1 cellular context compared by ENCODE assay signal in genomic region chr9:129036241-129036922, GRCh38.
A peak's percentile ranks its signal among the peaks of the same experiment; 100 is the strongest.
TF ChIP-seq lines count a peak whose summit lies in the region.

A gene with protein sequence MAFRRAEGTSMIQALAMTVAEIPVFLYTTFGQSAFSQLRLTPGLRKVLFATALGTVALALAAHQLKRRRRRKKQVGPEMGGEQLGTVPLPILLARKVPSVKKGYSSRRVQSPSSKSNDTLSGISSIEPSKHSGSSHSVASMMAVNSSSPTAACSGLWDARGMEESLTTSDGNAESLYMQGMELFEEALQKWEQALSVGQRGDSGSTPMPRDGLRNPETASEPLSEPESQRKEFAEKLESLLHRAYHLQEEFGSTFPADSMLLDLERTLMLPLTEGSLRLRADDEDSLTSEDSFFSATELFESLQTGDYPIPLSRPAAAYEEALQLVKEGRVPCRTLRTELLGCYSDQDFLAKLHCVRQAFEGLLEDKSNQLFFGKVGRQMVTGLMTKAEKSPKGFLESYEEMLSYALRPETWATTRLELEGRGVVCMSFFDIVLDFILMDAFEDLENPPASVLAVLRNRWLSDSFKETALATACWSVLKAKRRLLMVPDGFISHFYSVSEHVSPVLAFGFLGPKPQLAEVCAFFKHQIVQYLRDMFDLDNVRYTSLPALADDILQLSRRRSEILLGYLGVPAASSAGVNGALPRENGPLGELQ (plus strand): TSS chr9:129036626. CDS start chr9:129040595, 3,969 bp downstream.

TF ChIP-seq in HEK293, 187 proteins besides CTCF, POLR2A, EP300 and RAD21 (continued from another document and continues in another):
- TF ChIP-seq, protein P1, sequence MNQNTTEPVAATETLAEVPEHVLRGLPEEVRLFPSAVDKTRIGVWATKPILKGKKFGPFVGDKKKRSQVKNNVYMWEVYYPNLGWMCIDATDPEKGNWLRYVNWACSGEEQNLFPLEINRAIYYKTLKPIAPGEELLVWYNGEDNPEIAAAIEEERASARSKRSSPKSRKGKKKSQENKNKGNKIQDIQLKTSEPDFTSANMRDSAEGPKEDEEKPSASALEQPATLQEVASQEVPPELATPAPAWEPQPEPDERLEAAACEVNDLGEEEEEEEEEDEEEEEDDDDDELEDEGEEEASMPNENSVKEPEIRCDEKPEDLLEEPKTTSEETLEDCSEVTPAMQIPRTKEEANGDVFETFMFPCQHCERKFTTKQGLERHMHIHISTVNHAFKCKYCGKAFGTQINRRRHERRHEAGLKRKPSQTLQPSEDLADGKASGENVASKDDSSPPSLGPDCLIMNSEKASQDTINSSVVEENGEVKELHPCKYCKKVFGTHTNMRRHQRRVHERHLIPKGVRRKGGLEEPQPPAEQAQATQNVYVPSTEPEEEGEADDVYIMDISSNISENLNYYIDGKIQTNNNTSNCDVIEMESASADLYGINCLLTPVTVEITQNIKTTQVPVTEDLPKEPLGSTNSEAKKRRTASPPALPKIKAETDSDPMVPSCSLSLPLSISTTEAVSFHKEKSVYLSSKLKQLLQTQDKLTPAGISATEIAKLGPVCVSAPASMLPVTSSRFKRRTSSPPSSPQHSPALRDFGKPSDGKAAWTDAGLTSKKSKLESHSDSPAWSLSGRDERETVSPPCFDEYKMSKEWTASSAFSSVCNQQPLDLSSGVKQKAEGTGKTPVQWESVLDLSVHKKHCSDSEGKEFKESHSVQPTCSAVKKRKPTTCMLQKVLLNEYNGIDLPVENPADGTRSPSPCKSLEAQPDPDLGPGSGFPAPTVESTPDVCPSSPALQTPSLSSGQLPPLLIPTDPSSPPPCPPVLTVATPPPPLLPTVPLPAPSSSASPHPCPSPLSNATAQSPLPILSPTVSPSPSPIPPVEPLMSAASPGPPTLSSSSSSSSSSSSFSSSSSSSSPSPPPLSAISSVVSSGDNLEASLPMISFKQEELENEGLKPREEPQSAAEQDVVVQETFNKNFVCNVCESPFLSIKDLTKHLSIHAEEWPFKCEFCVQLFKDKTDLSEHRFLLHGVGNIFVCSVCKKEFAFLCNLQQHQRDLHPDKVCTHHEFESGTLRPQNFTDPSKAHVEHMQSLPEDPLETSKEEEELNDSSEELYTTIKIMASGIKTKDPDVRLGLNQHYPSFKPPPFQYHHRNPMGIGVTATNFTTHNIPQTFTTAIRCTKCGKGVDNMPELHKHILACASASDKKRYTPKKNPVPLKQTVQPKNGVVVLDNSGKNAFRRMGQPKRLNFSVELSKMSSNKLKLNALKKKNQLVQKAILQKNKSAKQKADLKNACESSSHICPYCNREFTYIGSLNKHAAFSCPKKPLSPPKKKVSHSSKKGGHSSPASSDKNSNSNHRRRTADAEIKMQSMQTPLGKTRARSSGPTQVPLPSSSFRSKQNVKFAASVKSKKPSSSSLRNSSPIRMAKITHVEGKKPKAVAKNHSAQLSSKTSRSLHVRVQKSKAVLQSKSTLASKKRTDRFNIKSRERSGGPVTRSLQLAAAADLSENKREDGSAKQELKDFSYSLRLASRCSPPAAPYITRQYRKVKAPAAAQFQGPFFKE (tag by site-specific recombination; IDR thresholded peaks at IDR 0.05; ENCODE audit: borderline replicate concordance) = no peak
- TF ChIP-seq INSM2 (tag by site-specific recombination; IDR thresholded peaks at IDR 0.05) (0 out of 2 replicates have a peak, but pooled peaks have one; percentile 46), ZNF792 (tag by site-specific recombination; IDR thresholded peaks at IDR 0.05) (no peak), GLI2 (tag by site-specific recombination; IDR thresholded peaks at IDR 0.05; ENCODE audit: borderline replicate concordance, low read depth) (no peak), KLF8 (tag by site-specific recombination; IDR thresholded peaks at IDR 0.05) (peak; percentile 88), PRDM6 (tag by site-specific recombination; IDR thresholded peaks at IDR 0.05) (no peak), ZBTB21 (tag by site-specific recombination; IDR thresholded peaks at IDR 0.05) (no peak), ZNF664 (tag by site-specific recombination; IDR thresholded peaks at IDR 0.05) (no peak), KLF7 (tag by site-specific recombination; IDR thresholded peaks at IDR 0.05; ENCODE audit: borderline replicate concordance) (0 out of 2 replicates have a peak, but pooled peaks have one; percentile 37), KLF17 (tag by site-specific recombination; IDR thresholded peaks at IDR 0.05) (peak; percentile 82; the same call in 1 of the 2 replicates), ZNF701 (tag by site-specific recombination; IDR thresholded peaks at IDR 0.05) (no peak), GLIS1 (tag by site-specific recombination; IDR thresholded peaks at IDR 0.05) (peak; percentile 43; the same call in 1 of the 2 replicates), YY2 (tag by site-specific recombination; IDR thresholded peaks at IDR 0.05) (peak; percentile 90), ZNF510 (tag by site-specific recombination; IDR thresholded peaks at IDR 0.05; ENCODE audit: insufficient replicate concordance) (no peak), ZNF239 (tag by site-specific recombination; IDR thresholded peaks at IDR 0.05) (no peak; the same call in 1 of the 2 replicates), HIC1 (tag by site-specific recombination; IDR thresholded peaks at IDR 0.05) (peak; percentile 89), ZNF366 (tag by site-specific recombination; conservative IDR thresholded peaks at IDR 0.05) (peak; percentile 93), MYNN (tag by site-specific recombination; IDR thresholded peaks at IDR 0.05; ENCODE audit: borderline replicate concordance) (no peak), HOXC10 (CRISPR knock-in tag; IDR thresholded peaks at IDR 0.05) (no peak), ZNF830 (tag by site-specific recombination; IDR thresholded peaks at IDR 0.05; ENCODE audit: low read depth) (no peak), ZNF354C (tag by site-specific recombination; IDR thresholded peaks at IDR 0.05; ENCODE audit: borderline replicate concordance, low read depth) (no peak), ZNF548 (tag by site-specific recombination; IDR thresholded peaks at IDR 0.05) (no peak), REPIN1 (tag by site-specific recombination; IDR thresholded peaks at IDR 0.05; ENCODE audit: low read depth) (peak; percentile 96; the same call in 1 of the 2 replicates), ZNF76 (tag by site-specific recombination; IDR thresholded peaks at IDR 0.05; ENCODE audit: borderline replicate concordance, low read depth) (peak; percentile 62; the same call in 1 of the 2 replicates), ZNF112 (tag by site-specific recombination; IDR thresholded peaks at IDR 0.05) (no peak)
- TF ChIP-seq, protein P2, sequence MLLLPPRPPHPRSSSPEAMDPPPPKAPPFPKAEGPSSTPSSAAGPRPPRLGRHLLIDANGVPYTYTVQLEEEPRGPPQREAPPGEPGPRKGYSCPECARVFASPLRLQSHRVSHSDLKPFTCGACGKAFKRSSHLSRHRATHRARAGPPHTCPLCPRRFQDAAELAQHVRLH (tag by site-specific recombination; IDR thresholded peaks at IDR 0.05) = 0 out of 2 replicates have a peak, but pooled peaks have one; percentile 44
- TF ChIP-seq, protein P3, sequence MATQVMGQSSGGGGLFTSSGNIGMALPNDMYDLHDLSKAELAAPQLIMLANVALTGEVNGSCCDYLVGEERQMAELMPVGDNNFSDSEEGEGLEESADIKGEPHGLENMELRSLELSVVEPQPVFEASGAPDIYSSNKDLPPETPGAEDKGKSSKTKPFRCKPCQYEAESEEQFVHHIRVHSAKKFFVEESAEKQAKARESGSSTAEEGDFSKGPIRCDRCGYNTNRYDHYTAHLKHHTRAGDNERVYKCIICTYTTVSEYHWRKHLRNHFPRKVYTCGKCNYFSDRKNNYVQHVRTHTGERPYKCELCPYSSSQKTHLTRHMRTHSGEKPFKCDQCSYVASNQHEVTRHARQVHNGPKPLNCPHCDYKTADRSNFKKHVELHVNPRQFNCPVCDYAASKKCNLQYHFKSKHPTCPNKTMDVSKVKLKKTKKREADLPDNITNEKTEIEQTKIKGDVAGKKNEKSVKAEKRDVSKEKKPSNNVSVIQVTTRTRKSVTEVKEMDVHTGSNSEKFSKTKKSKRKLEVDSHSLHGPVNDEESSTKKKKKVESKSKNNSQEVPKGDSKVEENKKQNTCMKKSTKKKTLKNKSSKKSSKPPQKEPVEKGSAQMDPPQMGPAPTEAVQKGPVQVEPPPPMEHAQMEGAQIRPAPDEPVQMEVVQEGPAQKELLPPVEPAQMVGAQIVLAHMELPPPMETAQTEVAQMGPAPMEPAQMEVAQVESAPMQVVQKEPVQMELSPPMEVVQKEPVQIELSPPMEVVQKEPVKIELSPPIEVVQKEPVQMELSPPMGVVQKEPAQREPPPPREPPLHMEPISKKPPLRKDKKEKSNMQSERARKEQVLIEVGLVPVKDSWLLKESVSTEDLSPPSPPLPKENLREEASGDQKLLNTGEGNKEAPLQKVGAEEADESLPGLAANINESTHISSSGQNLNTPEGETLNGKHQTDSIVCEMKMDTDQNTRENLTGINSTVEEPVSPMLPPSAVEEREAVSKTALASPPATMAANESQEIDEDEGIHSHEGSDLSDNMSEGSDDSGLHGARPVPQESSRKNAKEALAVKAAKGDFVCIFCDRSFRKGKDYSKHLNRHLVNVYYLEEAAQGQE (tag by site-specific recombination; IDR thresholded peaks at IDR 0.05) = no peak
- TF ChIP-seq, protein P4, sequence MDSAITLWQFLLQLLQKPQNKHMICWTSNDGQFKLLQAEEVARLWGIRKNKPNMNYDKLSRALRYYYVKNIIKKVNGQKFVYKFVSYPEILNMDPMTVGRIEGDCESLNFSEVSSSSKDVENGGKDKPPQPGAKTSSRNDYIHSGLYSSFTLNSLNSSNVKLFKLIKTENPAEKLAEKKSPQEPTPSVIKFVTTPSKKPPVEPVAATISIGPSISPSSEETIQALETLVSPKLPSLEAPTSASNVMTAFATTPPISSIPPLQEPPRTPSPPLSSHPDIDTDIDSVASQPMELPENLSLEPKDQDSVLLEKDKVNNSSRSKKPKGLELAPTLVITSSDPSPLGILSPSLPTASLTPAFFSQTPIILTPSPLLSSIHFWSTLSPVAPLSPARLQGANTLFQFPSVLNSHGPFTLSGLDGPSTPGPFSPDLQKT (IDR thresholded peaks at IDR 0.05; ENCODE audit: borderline replicate concordance, low read depth, low read length) = no peak
- TF ChIP-seq, protein P5, sequence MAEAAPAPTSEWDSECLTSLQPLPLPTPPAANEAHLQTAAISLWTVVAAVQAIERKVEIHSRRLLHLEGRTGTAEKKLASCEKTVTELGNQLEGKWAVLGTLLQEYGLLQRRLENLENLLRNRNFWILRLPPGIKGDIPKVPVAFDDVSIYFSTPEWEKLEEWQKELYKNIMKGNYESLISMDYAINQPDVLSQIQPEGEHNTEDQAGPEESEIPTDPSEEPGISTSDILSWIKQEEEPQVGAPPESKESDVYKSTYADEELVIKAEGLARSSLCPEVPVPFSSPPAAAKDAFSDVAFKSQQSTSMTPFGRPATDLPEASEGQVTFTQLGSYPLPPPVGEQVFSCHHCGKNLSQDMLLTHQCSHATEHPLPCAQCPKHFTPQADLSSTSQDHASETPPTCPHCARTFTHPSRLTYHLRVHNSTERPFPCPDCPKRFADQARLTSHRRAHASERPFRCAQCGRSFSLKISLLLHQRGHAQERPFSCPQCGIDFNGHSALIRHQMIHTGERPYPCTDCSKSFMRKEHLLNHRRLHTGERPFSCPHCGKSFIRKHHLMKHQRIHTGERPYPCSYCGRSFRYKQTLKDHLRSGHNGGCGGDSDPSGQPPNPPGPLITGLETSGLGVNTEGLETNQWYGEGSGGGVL (tag by site-specific recombination; IDR thresholded peaks at IDR 0.05) = 0 out of 2 replicates have a peak, but pooled peaks have one; percentile 49
